ENCODE assay signal across 20 cellular contexts in genomic region chr6:126199482-126199881, GRCh38.
A peak's percentile ranks its signal among the peaks of the same experiment; 100 is the strongest.
DNase-seq lines count a peak whose midpoint lies in the region; ATAC-seq and TF ChIP-seq lines count a peak whose summit lies in the region.
"Had no signal": no experiment of that assay in that cellular context is flagged by ENCODE, and none has a peak within 500 bp of the region (broad histone marks: within the 10 kb centered on the region; RNA-seq: fewer than 3 reads in every experiment).

No MANE protein-coding gene starts in this region.

- no peaks in the 10 kb centered on the region for H3K36me3 ChIP-seq in WERI-Rb-1
- H3K36me3 ChIP-seq: BLaER1 treated with 17β-estradiol and CSF1 and Interleukin-3, amounts not matched to agents 10 nM and 100 nM; gastroesophageal sphincter; sigmoid colon had no signal

- H3K27ac Mint-ChIP-seq in central memory CD8-positive, alpha-beta T cell (ENCODE audit: low read depth), result peak overlapping the region; percentile 1
- H3K27ac Mint-ChIP-seq: activated naive CD4-positive, alpha-beta T cell treated with anti-CD3 and anti-CD28 coated beads, Interleukin-2, amount 10 ng/mL, durations not matched to agents 7 days and 5 days; dendritic cell treated with granulocyte-macrophage colony-stimulating factor and Interleukin-4, amounts not matched to agents 40 ng/mL and 50 ng/mL, for 4 days had no signal

- H3K27ac ChIP-seq in WERI-Rb-1, result no peak overlapping the region
- H3K27ac ChIP-seq in foreskin keratinocyte, result no peak overlapping the region
- H3K27ac ChIP-seq: BLaER1 treated with 17β-estradiol and CSF1 and Interleukin-3, amounts not matched to agents 10 nM and 100 nM; gastroesophageal sphincter; PC-9; sigmoid colon had no signal

- TF ChIP-seq CTCF in WERI-Rb-1 (IDR thresholded peaks at IDR 0.05; ENCODE audit: low read depth, low read length), result no peak
- TF ChIP-seq CTCF in foreskin keratinocyte (conservative IDR thresholded peaks at IDR 0.05), result no peak

- no peaks in the 10 kb centered on the region for H3K9me3 Mint-ChIP-seq in central memory CD8-positive, alpha-beta T cell
- H3K9me3 Mint-ChIP-seq: activated naive CD4-positive, alpha-beta T cell treated with anti-CD3 and anti-CD28 coated beads, Interleukin-2, amount 10 ng/mL, durations not matched to agents 7 days and 5 days; dendritic cell treated with granulocyte-macrophage colony-stimulating factor and Interleukin-4, amounts not matched to agents 40 ng/mL and 50 ng/mL, for 4 days had no signal

- H3K4me3 ChIP-seq in WERI-Rb-1 (ENCODE audit: low read depth, low read length), result no peak overlapping the region
- H3K4me3 ChIP-seq: BLaER1 treated with 17β-estradiol and CSF1 and Interleukin-3, amounts not matched to agents 10 nM and 100 nM; gastroesophageal sphincter; PC-9; sigmoid colon had no signal

- DNase-seq in SHP77 treated with DMSO at 0.1 percent for 48 hours (lab: John Stamatoyannopoulos, UW) (peak; percentile 36), SHP77 (lab: John Stamatoyannopoulos, UW) (no peak), WERI-Rb-1 (no peak), foreskin keratinocyte (no peak)
- DNase-seq in central memory CD8-positive, alpha-beta T cell (ENCODE audit: low spot score in 2 of 2), result no peak
- DNase-seq: activated CD8-positive, alpha-beta memory T cell treated with anti-CD3 and anti-CD28 coated beads, Interleukin-2, amount 50 U/mL, for 48 hours; activated naive CD4-positive, alpha-beta T cell treated with anti-CD3 and anti-CD28 coated beads, Interleukin-2, amount 10 ng/mL, durations not matched to agents 7 days and 5 days; DMS79 treated with DMSO at 0.1 percent for 48 hours; NCI-H524; PC-9; sigmoid colon; stimulated activated CD4-positive, alpha-beta T cell treated with anti-CD3 and anti-CD28 coated beads, Interleukin-1b, Interleukin-23, amount 100 ng/mL, for 48 hours; T-helper 9 cell had no signal

- no peaks in the 10 kb centered on the region for H3K9me3 ChIP-seq in WERI-Rb-1 (ENCODE audit: severe bottlenecking)
- H3K9me3 ChIP-seq: BLaER1 treated with 17β-estradiol and CSF1 and Interleukin-3, amounts not matched to agents 10 nM and 100 nM; gastroesophageal sphincter; sigmoid colon had no signal

- H3K27me3 ChIP-seq in WERI-Rb-1 (ENCODE audit: insufficient read depth, low read depth, severe bottlenecking) (no peaks in the 10 kb centered on the region), foreskin keratinocyte (no peaks in the 10 kb centered on the region)
- H3K27me3 ChIP-seq: BLaER1 treated with 17β-estradiol and CSF1 and Interleukin-3, amounts not matched to agents 10 nM and 100 nM; gastroesophageal sphincter; sigmoid colon had no signal

- ATAC-seq in GM18907 (IDR thresholded peaks at IDR 0.05; ENCODE audit: unreplicated experiment), result peak; percentile 72
- peak; percentile 42 for ATAC-seq in HG03432 (IDR thresholded peaks at IDR 0.05; ENCODE audit: unreplicated experiment)
- no peak for ATAC-seq in central memory CD8-positive, alpha-beta T cell (replicated peaks; ENCODE audit: extremely low read depth, poor library complexity, severe bottlenecking)
- no peak for ATAC-seq in HG03139 (IDR thresholded peaks at IDR 0.05; ENCODE audit: unreplicated experiment)
- no peak for ATAC-seq in foreskin keratinocyte
- ATAC-seq: activated CD4-positive, CD25-positive, alpha-beta regulatory T cell treated with anti-CD3 and anti-CD28 coated beads, Interleukin-2, amount 50 U/mL, for 24 hours; gastroesophageal sphincter had no signal

- no peaks in the 10 kb centered on the region for H3K27me3 Mint-ChIP-seq in central memory CD8-positive, alpha-beta T cell
- H3K27me3 Mint-ChIP-seq: activated naive CD4-positive, alpha-beta T cell treated with anti-CD3 and anti-CD28 coated beads, Interleukin-2, amount 10 ng/mL, durations not matched to agents 7 days and 5 days; dendritic cell treated with granulocyte-macrophage colony-stimulating factor and Interleukin-4, amounts not matched to agents 40 ng/mL and 50 ng/mL, for 4 days had no signal

- H3K4me1 Mint-ChIP-seq in central memory CD8-positive, alpha-beta T cell, result no peaks in the 10 kb centered on the region

- no peaks in the 10 kb centered on the region for H3K4me1 ChIP-seq in foreskin keratinocyte
- H3K4me1 ChIP-seq: BLaER1 treated with 17β-estradiol and CSF1 and Interleukin-3, amounts not matched to agents 10 nM and 100 nM; gastroesophageal sphincter; sigmoid colon had no signal

- H3K4me3 Mint-ChIP-seq in central memory CD8-positive, alpha-beta T cell, result peak overlapping the region; percentile 10
- H3K4me3 Mint-ChIP-seq: activated naive CD4-positive, alpha-beta T cell treated with anti-CD3 and anti-CD28 coated beads, Interleukin-2, amount 10 ng/mL, durations not matched to agents 7 days and 5 days; dendritic cell treated with granulocyte-macrophage colony-stimulating factor and Interleukin-4, amounts not matched to agents 40 ng/mL and 50 ng/mL, for 4 days had no signal

- H3K36me3 Mint-ChIP-seq in central memory CD8-positive, alpha-beta T cell (ENCODE audit: insufficient read depth), result no peaks in the 10 kb centered on the region
- H3K36me3 Mint-ChIP-seq: activated naive CD4-positive, alpha-beta T cell treated with anti-CD3 and anti-CD28 coated beads, Interleukin-2, amount 10 ng/mL, durations not matched to agents 7 days and 5 days had no signal

Comparison
In these comparisons a context has a peak if more than half of its experiments do, and no peak if none do; other contexts are left out.
1. ATAC-seq: peak in GM18907 (single experiment) and HG03432 (single experiment); none in central memory CD8-positive, alpha-beta T cell (single experiment), HG03139 (single experiment) and foreskin keratinocyte (single experiment).